1 cellular context compared by ENCODE assay signal in the genomic region with DNA sequence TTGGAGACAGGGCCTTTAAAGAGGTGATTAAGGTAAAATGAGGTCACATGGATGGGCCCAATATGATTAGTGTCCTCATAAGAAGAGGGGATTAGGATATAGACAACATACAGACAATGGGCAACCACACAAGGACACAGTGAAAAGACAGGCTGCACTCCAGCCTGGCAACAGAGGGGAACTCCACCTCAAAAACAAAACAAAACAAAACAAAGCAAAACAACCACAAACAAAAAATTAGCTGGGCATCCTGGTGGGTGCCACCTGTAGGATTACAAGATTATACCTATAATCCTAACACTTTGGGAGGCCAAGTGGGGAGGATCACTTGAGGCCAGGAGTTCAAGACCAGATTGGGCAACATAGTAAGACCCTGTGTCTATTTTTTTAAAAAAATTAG.
TF ChIP-seq lines count a peak whose summit lies in the region.

No MANE protein-coding gene starts in this region.

TF ChIP-seq in GM12878, 131 proteins besides CTCF, POLR2A, EP300 and RAD21:
- TF ChIP-seq CBFB (IDR thresholded peaks at IDR 0.05; ENCODE audit: low read depth) = no peak
- no peak for TF ChIP-seq POU2F2 (IDR thresholded peaks at IDR 0.05; ENCODE audit: borderline replicate concordance, low read depth, low read length)
- TF ChIP-seq GABPA (IDR thresholded peaks at IDR 0.05; ENCODE audit: low read depth) = no peak
- TF ChIP-seq, protein P1, sequence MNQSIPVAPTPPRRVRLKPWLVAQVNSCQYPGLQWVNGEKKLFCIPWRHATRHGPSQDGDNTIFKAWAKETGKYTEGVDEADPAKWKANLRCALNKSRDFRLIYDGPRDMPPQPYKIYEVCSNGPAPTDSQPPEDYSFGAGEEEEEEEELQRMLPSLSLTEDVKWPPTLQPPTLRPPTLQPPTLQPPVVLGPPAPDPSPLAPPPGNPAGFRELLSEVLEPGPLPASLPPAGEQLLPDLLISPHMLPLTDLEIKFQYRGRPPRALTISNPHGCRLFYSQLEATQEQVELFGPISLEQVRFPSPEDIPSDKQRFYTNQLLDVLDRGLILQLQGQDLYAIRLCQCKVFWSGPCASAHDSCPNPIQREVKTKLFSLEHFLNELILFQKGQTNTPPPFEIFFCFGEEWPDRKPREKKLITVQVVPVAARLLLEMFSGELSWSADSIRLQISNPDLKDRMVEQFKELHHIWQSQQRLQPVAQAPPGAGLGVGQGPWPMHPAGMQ (IDR thresholded peaks at IDR 0.05; ENCODE audit: borderline replicate concordance) = no peak
- no peak for TF ChIP-seq CHD4 (IDR thresholded peaks at IDR 0.05)
- no peak for TF ChIP-seq ZNF207 (IDR thresholded peaks at IDR 0.05; ENCODE audit: borderline replicate concordance)
- TF ChIP-seq, protein P2, sequence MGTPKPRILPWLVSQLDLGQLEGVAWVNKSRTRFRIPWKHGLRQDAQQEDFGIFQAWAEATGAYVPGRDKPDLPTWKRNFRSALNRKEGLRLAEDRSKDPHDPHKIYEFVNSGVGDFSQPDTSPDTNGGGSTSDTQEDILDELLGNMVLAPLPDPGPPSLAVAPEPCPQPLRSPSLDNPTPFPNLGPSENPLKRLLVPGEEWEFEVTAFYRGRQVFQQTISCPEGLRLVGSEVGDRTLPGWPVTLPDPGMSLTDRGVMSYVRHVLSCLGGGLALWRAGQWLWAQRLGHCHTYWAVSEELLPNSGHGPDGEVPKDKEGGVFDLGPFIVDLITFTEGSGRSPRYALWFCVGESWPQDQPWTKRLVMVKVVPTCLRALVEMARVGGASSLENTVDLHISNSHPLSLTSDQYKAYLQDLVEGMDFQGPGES (IDR thresholded peaks at IDR 0.05) = no peak
- no peak for TF ChIP-seq ZZZ3 (IDR thresholded peaks at IDR 0.05; ENCODE audit: control insufficient read depth, insufficient read length, low read depth)
- TF ChIP-seq CREB1 (IDR thresholded peaks at IDR 0.05; ENCODE audit: low read depth) = no peak
- no peak for TF ChIP-seq CREM (IDR thresholded peaks at IDR 0.05; ENCODE audit: low read depth)
- TF ChIP-seq BCL11A (IDR thresholded peaks at IDR 0.05; ENCODE audit: low read depth, low read length) = no peak
- TF ChIP-seq JUNB (IDR thresholded peaks at IDR 0.05) = no peak
- TF ChIP-seq RFX5 (IDR thresholded peaks at IDR 0.05; ENCODE audit: low read depth, low read length) = no peak
- TF ChIP-seq, protein P3, sequence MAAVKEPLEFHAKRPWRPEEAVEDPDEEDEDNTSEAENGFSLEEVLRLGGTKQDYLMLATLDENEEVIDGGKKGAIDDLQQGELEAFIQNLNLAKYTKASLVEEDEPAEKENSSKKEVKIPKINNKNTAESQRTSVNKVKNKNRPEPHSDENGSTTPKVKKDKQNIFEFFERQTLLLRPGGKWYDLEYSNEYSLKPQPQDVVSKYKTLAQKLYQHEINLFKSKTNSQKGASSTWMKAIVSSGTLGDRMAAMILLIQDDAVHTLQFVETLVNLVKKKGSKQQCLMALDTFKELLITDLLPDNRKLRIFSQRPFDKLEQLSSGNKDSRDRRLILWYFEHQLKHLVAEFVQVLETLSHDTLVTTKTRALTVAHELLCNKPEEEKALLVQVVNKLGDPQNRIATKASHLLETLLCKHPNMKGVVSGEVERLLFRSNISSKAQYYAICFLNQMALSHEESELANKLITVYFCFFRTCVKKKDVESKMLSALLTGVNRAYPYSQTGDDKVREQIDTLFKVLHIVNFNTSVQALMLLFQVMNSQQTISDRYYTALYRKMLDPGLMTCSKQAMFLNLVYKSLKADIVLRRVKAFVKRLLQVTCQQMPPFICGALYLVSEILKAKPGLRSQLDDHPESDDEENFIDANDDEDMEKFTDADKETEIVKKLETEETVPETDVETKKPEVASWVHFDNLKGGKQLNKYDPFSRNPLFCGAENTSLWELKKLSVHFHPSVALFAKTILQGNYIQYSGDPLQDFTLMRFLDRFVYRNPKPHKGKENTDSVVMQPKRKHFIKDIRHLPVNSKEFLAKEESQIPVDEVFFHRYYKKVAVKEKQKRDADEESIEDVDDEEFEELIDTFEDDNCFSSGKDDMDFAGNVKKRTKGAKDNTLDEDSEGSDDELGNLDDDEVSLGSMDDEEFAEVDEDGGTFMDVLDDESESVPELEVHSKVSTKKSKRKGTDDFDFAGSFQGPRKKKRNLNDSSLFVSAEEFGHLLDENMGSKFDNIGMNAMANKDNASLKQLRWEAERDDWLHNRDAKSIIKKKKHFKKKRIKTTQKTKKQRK (IDR thresholded peaks at IDR 0.05; ENCODE audit: low read depth, low read length) = no peak
- TF ChIP-seq EED (IDR thresholded peaks at IDR 0.05; ENCODE audit: low read depth) = no peak
